1 cellular context compared by ENCODE assay signal in genomic region chr1:54081306-54082270, GRCh38.
TF ChIP-seq lines count a peak whose summit lies in the region.

No MANE protein-coding gene starts in this region.

TF ChIP-seq in HCT116, 20 proteins besides CTCF, POLR2A, EP300 and RAD21 (continued from another document):
- TF ChIP-seq, protein P1, sequence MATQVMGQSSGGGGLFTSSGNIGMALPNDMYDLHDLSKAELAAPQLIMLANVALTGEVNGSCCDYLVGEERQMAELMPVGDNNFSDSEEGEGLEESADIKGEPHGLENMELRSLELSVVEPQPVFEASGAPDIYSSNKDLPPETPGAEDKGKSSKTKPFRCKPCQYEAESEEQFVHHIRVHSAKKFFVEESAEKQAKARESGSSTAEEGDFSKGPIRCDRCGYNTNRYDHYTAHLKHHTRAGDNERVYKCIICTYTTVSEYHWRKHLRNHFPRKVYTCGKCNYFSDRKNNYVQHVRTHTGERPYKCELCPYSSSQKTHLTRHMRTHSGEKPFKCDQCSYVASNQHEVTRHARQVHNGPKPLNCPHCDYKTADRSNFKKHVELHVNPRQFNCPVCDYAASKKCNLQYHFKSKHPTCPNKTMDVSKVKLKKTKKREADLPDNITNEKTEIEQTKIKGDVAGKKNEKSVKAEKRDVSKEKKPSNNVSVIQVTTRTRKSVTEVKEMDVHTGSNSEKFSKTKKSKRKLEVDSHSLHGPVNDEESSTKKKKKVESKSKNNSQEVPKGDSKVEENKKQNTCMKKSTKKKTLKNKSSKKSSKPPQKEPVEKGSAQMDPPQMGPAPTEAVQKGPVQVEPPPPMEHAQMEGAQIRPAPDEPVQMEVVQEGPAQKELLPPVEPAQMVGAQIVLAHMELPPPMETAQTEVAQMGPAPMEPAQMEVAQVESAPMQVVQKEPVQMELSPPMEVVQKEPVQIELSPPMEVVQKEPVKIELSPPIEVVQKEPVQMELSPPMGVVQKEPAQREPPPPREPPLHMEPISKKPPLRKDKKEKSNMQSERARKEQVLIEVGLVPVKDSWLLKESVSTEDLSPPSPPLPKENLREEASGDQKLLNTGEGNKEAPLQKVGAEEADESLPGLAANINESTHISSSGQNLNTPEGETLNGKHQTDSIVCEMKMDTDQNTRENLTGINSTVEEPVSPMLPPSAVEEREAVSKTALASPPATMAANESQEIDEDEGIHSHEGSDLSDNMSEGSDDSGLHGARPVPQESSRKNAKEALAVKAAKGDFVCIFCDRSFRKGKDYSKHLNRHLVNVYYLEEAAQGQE (IDR thresholded peaks at IDR 0.05; ENCODE audit: low read depth), result no peak
TF ChIP-seq in HCT116: peak in this region for 0.
